In the genomic region with DNA sequence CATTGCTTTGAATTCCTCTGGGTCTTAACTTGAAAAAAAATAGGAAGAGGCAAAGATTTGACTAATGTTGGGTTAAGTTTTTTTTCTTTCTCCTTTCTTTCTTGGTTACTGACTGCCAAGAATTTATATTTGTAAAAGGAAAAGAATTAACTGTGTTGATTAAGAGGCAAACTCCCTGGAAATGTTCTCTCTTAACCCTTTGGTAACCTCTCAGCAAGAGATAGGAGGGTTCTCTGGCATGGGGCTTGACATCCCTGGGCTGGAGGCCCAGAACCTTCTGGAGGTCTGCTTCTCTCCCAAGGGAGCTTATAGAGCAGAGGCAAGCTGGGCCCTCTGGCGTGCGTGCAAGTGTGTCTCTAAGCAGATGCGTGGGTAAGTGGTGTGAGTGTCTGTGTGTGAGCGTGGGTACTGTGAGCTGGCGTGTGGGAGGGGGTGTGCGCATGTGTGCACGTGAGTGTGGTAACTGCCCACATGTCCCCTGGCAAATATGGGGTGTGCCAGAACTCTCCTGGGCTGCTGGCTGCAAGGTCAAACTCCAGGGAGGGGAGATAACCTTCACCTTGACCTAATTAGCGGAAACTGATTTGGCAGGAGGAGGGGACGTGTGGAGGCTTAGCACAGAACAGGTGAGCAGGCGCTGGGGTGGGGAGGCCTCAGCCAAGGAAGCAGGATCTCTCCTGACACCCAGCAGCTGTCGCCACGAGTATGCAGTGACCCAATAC, we compare ENCODE assay signal across 13 cellular contexts. TPM values are rescaled to one million over a fixed set of nuclear protein-coding genes. Genes with fewer than 3 reads are reported as not detected.
DNase-seq lines count a peak whose midpoint lies in the region.
"Had no signal": no experiment of that assay in that cellular context is flagged by ENCODE, and none has a peak within 500 bp of the region (broad histone marks: within the 10 kb centered on the region; RNA-seq: fewer than 3 reads in every experiment).

No MANE protein-coding gene starts in this region.

- no peaks in the 10 kb centered on the region for H3K9me3 ChIP-seq in neuronal stem cell (replicated peaks in 1 of 2; ENCODE audit: control insufficient read depth in 2 of 2, insufficient read depth in 1 of 2, low read depth in 1 of 2, low read length in 2 of 2)
- H3K9me3 ChIP-seq: lower lobe of right lung had no signal

- H3K79me1 ChIP-seq in neuronal stem cell (ENCODE audit: low read depth, low read length), result no peaks in the 10 kb centered on the region

- H3K27ac ChIP-seq in neuronal stem cell (replicated peaks; ENCODE audit: low read length), result no peak overlapping the region
- H3K27ac ChIP-seq: lower lobe of right lung had no signal

- H2BK120ac ChIP-seq in neuronal stem cell (ENCODE audit: low read depth, low read length), result no peak overlapping the region

- no peak overlapping the region for H3K4ac ChIP-seq in neuronal stem cell (ENCODE audit: low read length)

- DNase-seq in AG08395 (ENCODE audit: low spot score) (peak; percentile 63), NCI-H446 treated with DMSO at 0.1 percent for 48 hours (lab: John Stamatoyannopoulos, UW) (peak; percentile 7), fibroblast of peridontal ligament (ENCODE audit: extremely low read depth) (peak; percentile 95), neuronal stem cell (ENCODE audit: low spot score) (no peak), RPMI8226 (no peak), D341Med (ENCODE audit: low spot score) (no peak), EL (no peak)
- DNase-seq in activated naive CD4-positive, alpha-beta T cell (lab: John Stamatoyannopoulos, UW), result no peak
- DNase-seq: DMS79 treated with DMSO at 0.1 percent for 48 hours; effector memory CD8-positive, alpha-beta T cell; hippocampal formation; lower lobe of right lung; stimulated activated CD8-positive, alpha-beta memory T cell treated with anti-CD3 and anti-CD28 coated beads, Interleukin-4, amount 100 ng/mL, for 48 hours had no signal

- peak overlapping the region; percentile 67 for H3K14ac ChIP-seq in neuronal stem cell (ENCODE audit: low read length)

- peaks cover 0 to 37% (median 0%) of the 10 kb centered on the region in 3 experiments for H3K27me3 ChIP-seq in neuronal stem cell (ENCODE audit: control insufficient read depth in 3 of 3, insufficient read depth in 3 of 3, low read depth in 1 of 3, low read length in 3 of 3)

- H4K91ac ChIP-seq in neuronal stem cell (ENCODE audit: low read depth, low read length, poor library complexity), result no peak overlapping the region

- no CpG with 5 or more reads among the region's 12 CpGs for WGBS in neuronal stem cell (ENCODE audit: extremely low coverage in 2 of 2, insufficient read length in 2 of 2, insufficient replicate concordance in 1 of 2), 2 donors

- H2BK12ac ChIP-seq in neuronal stem cell (ENCODE audit: low read length), result peak overlapping the region; percentile 14

- peaks cover 6 to 13% of the 10 kb centered on the region in 2 donors for H3K4me1 ChIP-seq in neuronal stem cell (ENCODE audit: control insufficient read depth in 2 of 2, insufficient read depth in 1 of 2, low read depth in 1 of 2, low read length in 2 of 2)

- H2BK15ac ChIP-seq in neuronal stem cell (ENCODE audit: low read length), result no peak overlapping the region

- no peaks in the 10 kb centered on the region for H3K36me3 ChIP-seq in neuronal stem cell (replicated peaks in 1 of 2; ENCODE audit: control insufficient read depth in 2 of 2, insufficient read depth in 2 of 2, low read length in 2 of 2)
- H3K36me3 ChIP-seq: lower lobe of right lung had no signal

- no peak overlapping the region for H3K23ac ChIP-seq in neuronal stem cell (ENCODE audit: low read depth, low read length, poor library complexity)

- no peak overlapping the region for H2BK5ac ChIP-seq in neuronal stem cell (ENCODE audit: low read length)

- no peak overlapping the region for H3K9ac ChIP-seq in neuronal stem cell (ENCODE audit: low read depth, low read length, poor library complexity)

- H4K8ac ChIP-seq in neuronal stem cell (ENCODE audit: low read depth, low read length), result no peak overlapping the region

- no peak overlapping the region for H3K4me2 ChIP-seq in neuronal stem cell (ENCODE audit: insufficient read depth, low read length, poor library complexity, severe bottlenecking)

- H2AK5ac ChIP-seq in neuronal stem cell (ENCODE audit: low read depth, low read length), result peak overlapping the region; percentile 10

- H2AFZ ChIP-seq in neuronal stem cell (ENCODE audit: low read length), result no peak overlapping the region

- peak overlapping the region; percentile 71 for H3K18ac ChIP-seq in neuronal stem cell (ENCODE audit: low read length)

- no peak overlapping the region for H3K4me3 ChIP-seq in neuronal stem cell (ENCODE audit: low read length in 2 of 2)
- H3K4me3 ChIP-seq: lower lobe of right lung had no signal

RNA-seq across cellular contexts. Expression of a gene that starts 49.4 kb away (rescaled TPM):
- 67.9 TPM for polyA plus RNA-seq in neuronal stem cell (2013, experiment 1 of 2)
- 67.5 TPM for polyA plus RNA-seq in neuronal stem cell (2013, experiment 2 of 2)

RNA-seq across cellular contexts. Expression of a gene that starts 50.7 kb away (rescaled TPM):
- polyA plus RNA-seq in neuronal stem cell (2013, experiment 1 of 2), result 12.9 TPM
- polyA plus RNA-seq in neuronal stem cell (2013, experiment 2 of 2), result 12.8 TPM

Comparison
In these comparisons a context has a peak if more than half of its experiments do, and no peak if none do; other contexts are left out.
1. DNase-seq: peak in AG08395 (single experiment), NCI-H446 treated with DMSO at 0.1 percent for 48 hours (single experiment) and fibroblast of peridontal ligament (single experiment); none in neuronal stem cell (single experiment), RPMI8226 (single experiment), activated naive CD4-positive, alpha-beta T cell (0 of 4), D341Med (single experiment) and EL (single experiment).